In the genomic region with DNA sequence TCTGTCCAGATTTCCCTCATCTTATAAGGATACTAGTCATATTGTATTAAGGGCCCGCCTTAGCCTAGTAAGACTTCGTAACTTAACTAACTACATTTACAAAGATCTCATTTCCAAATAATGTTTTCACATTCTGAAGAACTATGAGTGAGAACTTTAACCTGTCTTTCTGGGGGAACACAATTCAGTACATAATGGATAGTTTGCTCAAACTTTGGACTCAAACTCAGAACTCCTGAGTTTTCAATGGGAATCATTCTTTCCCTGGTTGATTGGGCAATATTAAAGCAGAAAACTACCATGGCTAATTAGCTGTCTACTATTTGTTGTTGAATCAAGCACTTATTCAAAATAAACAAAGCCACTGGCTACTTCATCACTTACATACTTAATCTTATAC, we compare ENCODE assay signal across 29 cellular contexts.
"Had no signal": no experiment of that assay in that cellular context is flagged by ENCODE, and none has a peak within 500 bp of the region (broad histone marks: within the 10 kb centered on the region; RNA-seq: fewer than 3 reads in every experiment).

No MANE protein-coding gene starts in this region.

- H3K27ac Mint-ChIP-seq: naive thymus-derived CD4-positive, alpha-beta T cell; natural killer cell; nephron; stimulated activated effector memory CD8-positive, alpha-beta T cell treated with anti-CD3 and anti-CD28 coated beads, Interleukin-12 subunit alpha, Interleukin-12 subunit beta, amount 100 ng/mL, for 72 hours; stimulated activated naive B cell treated with anti-CD40 and anti-IgM and Interleukin-4, amounts not matched to agents 10 μg/mL and 1 μg/mL and 100 μg/mL, for 72 hours; stimulated activated naive CD8-positive, alpha-beta T cell treated with anti-CD3 and anti-CD28 coated beads, Interleukin-15, Interleukin-2, amounts not matched to agents 100 ng/mL and 50 ng/mL, for 24 hours had no signal

- H3K9me3 ChIP-seq: neutrophil, pancreas, psoas muscle, spleen, stomach, thoracic aorta, thyroid gland, tibial nerve, upper lobe of left lung, vagina had no signal

- H3K27ac ChIP-seq: neutrophil, pancreas, psoas muscle, skin epidermis, spleen, stomach, thoracic aorta, thyroid gland, tibial nerve, upper lobe of left lung, vagina had no signal

- H3K4me3 ChIP-seq: pancreas, psoas muscle, skin epidermis, smooth muscle cell, spleen, stomach, thoracic aorta, thyroid gland, tibial nerve, upper lobe of left lung, vagina had no signal

- DNase-seq: naive thymus-derived CD4-positive, alpha-beta T cell; natural killer cell; nucleus accumbens; pancreas; psoas muscle; right cardiac atrium; spleen; stimulated activated CD4-positive, alpha-beta T cell treated with anti-CD3 and anti-CD28 coated beads, Interleukin-15, amount 100 ng/mL, for 24 hours; stimulated activated CD4-positive, alpha-beta T cell treated with anti-CD3 and anti-CD28 coated beads, Interleukin-2, amount 100 ng/mL, for 24 hours; stimulated activated CD4-positive, alpha-beta T cell treated with anti-CD3 and anti-CD28 coated beads, Interleukin-2, amount 100 ng/mL, for 48 hours; stimulated activated CD4-positive, alpha-beta T cell treated with anti-CD3 and anti-CD28 coated beads, Interleukin-4, amount 100 ng/mL, for 24 hours; stimulated activated naive B cell treated with anti-CD40 and anti-IgM and Interleukin-4, amounts not matched to agents 10 μg/mL and 1 μg/mL and 100 μg/mL, for 72 hours; stimulated activated naive CD4-positive, alpha-beta T cell treated with Interleukin-2 at 50 U/mL for 16 hours; stomach; thyroid gland; trophoblast cell; upper lobe of left lung had no signal

- H3K4me1 ChIP-seq: pancreas, psoas muscle had no signal

- H3K4me2 ChIP-seq: smooth muscle cell had no signal

- H3K4me3 Mint-ChIP-seq: naive thymus-derived CD4-positive, alpha-beta T cell; natural killer cell; nephron; neural crest cell; stimulated activated effector memory CD8-positive, alpha-beta T cell treated with anti-CD3 and anti-CD28 coated beads, Interleukin-12 subunit alpha, Interleukin-12 subunit beta, amount 100 ng/mL, for 72 hours; stimulated activated naive B cell treated with anti-CD40 and anti-IgM and Interleukin-4, amounts not matched to agents 10 μg/mL and 1 μg/mL and 100 μg/mL, for 72 hours; stimulated activated naive CD8-positive, alpha-beta T cell treated with anti-CD3 and anti-CD28 coated beads, Interleukin-15, Interleukin-2, amounts not matched to agents 100 ng/mL and 50 ng/mL, for 24 hours had no signal

- H3K36me3 Mint-ChIP-seq: naive thymus-derived CD4-positive, alpha-beta T cell; natural killer cell; stimulated activated effector memory CD8-positive, alpha-beta T cell treated with anti-CD3 and anti-CD28 coated beads, Interleukin-12 subunit alpha, Interleukin-12 subunit beta, amount 100 ng/mL, for 72 hours; stimulated activated naive B cell treated with anti-CD40 and anti-IgM and Interleukin-4, amounts not matched to agents 10 μg/mL and 1 μg/mL and 100 μg/mL, for 72 hours had no signal

- H3K36me3 ChIP-seq: neutrophil, pancreas, spleen, stomach, thoracic aorta, thyroid gland, tibial nerve, upper lobe of left lung, vagina had no signal

- FAIRE-seq: pancreas, urothelium cell line had no signal

- ATAC-seq: naive thymus-derived CD4-positive, alpha-beta T cell; natural killer cell; pancreas; psoas muscle; right cardiac atrium; sciatic nerve; stimulated activated effector memory CD8-positive, alpha-beta T cell treated with anti-CD3 and anti-CD28 coated beads, Interleukin-12 subunit alpha, Interleukin-12 subunit beta, amount 100 ng/mL, for 72 hours; stimulated activated naive B cell treated with anti-CD40 and anti-IgM and Interleukin-4, amounts not matched to agents 10 μg/mL and 1 μg/mL and 100 μg/mL, for 72 hours had no signal

- H3K27me3 ChIP-seq: pancreas, stomach, thyroid gland, tibial nerve, upper lobe of left lung, vagina had no signal
